Comparison of ENCODE assay signal across 10 cellular contexts in the genomic region with DNA sequence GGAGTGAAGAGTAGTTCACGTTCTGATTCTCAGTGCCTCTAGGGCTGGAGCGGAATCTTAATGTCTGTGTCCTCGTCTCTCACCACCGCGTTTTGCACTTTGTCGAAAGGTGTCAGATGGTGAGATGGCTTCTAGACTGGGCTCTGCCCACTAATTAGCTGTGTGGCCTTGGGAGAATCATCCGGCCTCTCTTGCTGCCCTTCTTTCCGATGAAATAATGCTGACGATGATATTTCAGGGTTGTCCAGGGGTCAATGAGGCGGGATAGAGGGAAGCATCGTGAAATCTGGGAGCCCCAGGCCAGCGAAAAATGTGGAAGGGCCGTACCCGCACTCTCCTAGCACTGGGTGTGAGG. TPM values are rescaled to one million over a fixed set of nuclear protein-coding genes. Genes with fewer than 3 reads are reported as not detected.
DNase-seq lines count a peak whose midpoint lies in the region; ATAC-seq and TF ChIP-seq lines count a peak whose summit lies in the region.
"Had no signal": no experiment of that assay in that cellular context is flagged by ENCODE, and none has a peak within 500 bp of the region (broad histone marks: within the 10 kb centered on the region; RNA-seq: fewer than 3 reads in every experiment).

No MANE protein-coding gene starts in this region.

- DNase-seq in AG10803 (ENCODE audit: low read depth) (no peak), HFFc6 (no peak), epithelial cell of proximal tubule (ENCODE audit: low read depth) (no peak), AG08395 (ENCODE audit: low spot score) (no peak)
- DNase-seq: activated naive CD4-positive, alpha-beta T cell treated with anti-CD3 and anti-CD28 coated beads for 36 hours; foreskin melanocyte had no signal

- peak overlapping the region; percentile 64 for H3K4me3 ChIP-seq in AG10803 (ENCODE audit: low read length)
- peak overlapping the region; percentile 61 for H3K4me3 ChIP-seq in epithelial cell of proximal tubule (ENCODE audit: low read depth, low read length)
- peak overlapping the region; percentile 90 for H3K4me3 ChIP-seq in neuron (ENCODE audit: low read length)

- no peaks in the 10 kb centered on the region for H3K36me3 Mint-ChIP-seq in HFFc6 (ENCODE audit: low read depth)

- ATAC-seq in HG02970 (IDR thresholded peaks at IDR 0.05; ENCODE audit: low FRiP score, unreplicated experiment) (no peak), HG03139 (IDR thresholded peaks at IDR 0.05; ENCODE audit: unreplicated experiment) (no peak), GM21576 (IDR thresholded peaks at IDR 0.05; ENCODE audit: unreplicated experiment) (no peak)

- H3K27me3 Mint-ChIP-seq in HFFc6 (ENCODE audit: insufficient read depth), result peaks cover 35% of the 10 kb centered on the region

- peaks cover 27% of the 10 kb centered on the region for H3K4me1 Mint-ChIP-seq in HFFc6 (ENCODE audit: low read depth)

- H3K27ac Mint-ChIP-seq in HFFc6, result no peak overlapping the region
- H3K27ac Mint-ChIP-seq: activated naive CD4-positive, alpha-beta T cell treated with anti-CD3 and anti-CD28 coated beads for 36 hours had no signal

- H3K4me1 ChIP-seq in neuron (ENCODE audit: insufficient read depth, low read length), result peaks cover 40% of the 10 kb centered on the region

- H3K36me3 ChIP-seq in neuron (ENCODE audit: insufficient read depth, low read length), result peaks cover 28% of the 10 kb centered on the region

- no peaks in the 10 kb centered on the region for H3K9me3 Mint-ChIP-seq in HFFc6
- H3K9me3 Mint-ChIP-seq: activated naive CD4-positive, alpha-beta T cell treated with anti-CD3 and anti-CD28 coated beads for 36 hours had no signal

- H3K4me3 Mint-ChIP-seq in HFFc6, result peak overlapping the region; percentile 22; the same call in 1 of the 2 replicates
- H3K4me3 Mint-ChIP-seq: activated naive CD4-positive, alpha-beta T cell treated with anti-CD3 and anti-CD28 coated beads for 36 hours had no signal

- TF ChIP-seq CTCF in AG10803 (conservative IDR thresholded peaks at IDR 0.05; ENCODE audit: low read length) (no peak), HFFc6 (IDR thresholded peaks at IDR 0.05) (no peak), epithelial cell of proximal tubule (conservative IDR thresholded peaks at IDR 0.05; ENCODE audit: low read depth, low read length) (no peak)

- H3K27me3 ChIP-seq in neuron (ENCODE audit: insufficient read depth, low read length), result no peaks in the 10 kb centered on the region

- H2AFZ ChIP-seq in neuron (ENCODE audit: low read depth, low read length), result peak overlapping the region; percentile 87

- H3K9me3 ChIP-seq in neuron (ENCODE audit: low read length), result no peaks in the 10 kb centered on the region

RNA-seq across cellular contexts. Expression of a gene that starts 0.8 kb away (rescaled TPM):
- under 1 TPM; 0.11 to 0.38 (median 0.24) TPM for total RNA-seq in HFFc6 (2021; fragmentation: NEBNext Ultra II Directional; extraction: Animal tissue kit (Norgen Biotek cat#: 25700))
- 0.14 and 0.35 TPM in 2 replicates for total RNA-seq in epithelial cell of proximal tubule
